ENCODE assay signal across 16 cellular contexts in genomic region chr6:136773473-136773796, GRCh38. TPM values are rescaled to one million over a fixed set of nuclear protein-coding genes. Genes with fewer than 3 reads are reported as not detected.
DNase-seq lines count a peak whose midpoint lies in the region; ATAC-seq, FAIRE-seq and TF ChIP-seq lines count a peak whose summit lies in the region.
"Had no signal": no experiment of that assay in that cellular context is flagged by ENCODE, and none has a peak within 500 bp of the region (broad histone marks: within the 10 kb centered on the region; RNA-seq: fewer than 3 reads in every experiment).

No MANE protein-coding gene starts in this region.

- H3K4me1 ChIP-seq in GM23338 (ENCODE audit: insufficient read depth) (0 out of 2 replicates have a peak, but pooled peaks cover 4% of the 10 kb centered on the region), GM12878 (ENCODE audit: control insufficient read depth, insufficient read depth, low read length) (peaks cover 52% of the 10 kb centered on the region), gastrocnemius medialis (peaks cover 23 to 44% of the 10 kb centered on the region in 2 donors)

- H3K27me3 ChIP-seq in GM23338 (ENCODE audit: insufficient read depth) (no peaks in the 10 kb centered on the region), GM12878 (replicated peaks in 1 of 2; ENCODE audit: control insufficient read depth in 2 of 2, insufficient read depth in 2 of 2, low read length in 1 of 2) (no peaks in the 10 kb centered on the region), gastrocnemius medialis (no peaks in the 10 kb centered on the region)
- H3K27me3 ChIP-seq: right lobe of liver had no signal

- H4K20me1 ChIP-seq in GM23338 (replicated peaks; ENCODE audit: insufficient read depth) (no peaks in the 10 kb centered on the region), GM12878 (ENCODE audit: control insufficient read depth, insufficient read depth) (no peaks in the 10 kb centered on the region)

- 73% methylated on average over 4 of the region's 4 CpGs for WGBS in GM12878 (ENCODE audit: insufficient coverage, insufficient replicate concordance, low lambda C conversion rate, missing lambda C conversion rate)

- H3K9me2 ChIP-seq in GM23338 (ENCODE audit: insufficient read depth) = no peaks in the 10 kb centered on the region

- TF ChIP-seq EP300 in GM12878 (IDR thresholded peaks at IDR 0.05; ENCODE audit: borderline replicate concordance in 1 of 2, control insufficient read depth in 1 of 2, low read depth in 2 of 2, low read length in 2 of 2) = no peak

- in situ Hi-C loops in GM12878 (cut with MboI) = no loop called here
- in situ Hi-C loops in gastrocnemius medialis (cut with MboI; ENCODE audit: low sequenced_read_pairs in 4 of 4) = no loop called here

- H3K4me3 Mint-ChIP-seq in activated CD4-positive, alpha-beta T cell treated with anti-CD3 and anti-CD28 coated beads, Interleukin-2, amount 10 ng/mL, durations not matched to agents 7 days and 5 days = no peak overlapping the region
- no peak overlapping the region for H3K4me3 Mint-ChIP-seq in GM23338
- H3K4me3 Mint-ChIP-seq: activated naive CD8-positive, alpha-beta T cell treated with anti-CD3 and anti-CD28 coated beads for 36 hours had no signal

- SMC1A ChIA-PET in GM12878 (lab: Charles Lee; ENCODE audit: uncharacterized antibody, unreplicated experiment) = interaction anchor here (1.1 to 8.9 kb wide), 8 partner anchors 11 to 129 kb away, joined by 3 to 227 read pairs (median 24); partner anchors contain the start of gene MAP3K5

- H3K4me2 ChIP-seq in GM23338 (no peak overlapping the region), GM12878 (ENCODE audit: control insufficient read depth, insufficient read depth) (peak overlapping the region; percentile 32)

- H3K27ac Mint-ChIP-seq in activated CD4-positive, alpha-beta T cell treated with anti-CD3 and anti-CD28 coated beads, Interleukin-2, amount 10 ng/mL, durations not matched to agents 7 days and 5 days = peak overlapping the region; percentile 77
- H3K27ac Mint-ChIP-seq in GM23338 = no peak overlapping the region
- H3K27ac Mint-ChIP-seq: activated naive CD8-positive, alpha-beta T cell treated with anti-CD3 and anti-CD28 coated beads for 36 hours had no signal

- H2AFZ ChIP-seq in GM23338 (peak overlapping the region; percentile 60; the same call in 1 of the 2 replicates), GM12878 (ENCODE audit: control insufficient read depth, low read depth, low read length) (no peak overlapping the region)

- H3K4me3 ChIP-seq in GM23338 (no peak overlapping the region), GM12878 (peak overlapping the region; percentile 49), gastrocnemius medialis (no peak overlapping the region)
- H3K4me3 ChIP-seq: A549, right lobe of liver had no signal

- TF ChIP-seq RAD21 in GM12878 (IDR thresholded peaks at IDR 0.05; ENCODE audit: insufficient read depth, low read depth, low read length) = no peak

- H3K36me3 ChIP-seq in GM23338 (ENCODE audit: insufficient read depth) = no peaks in the 10 kb centered on the region
- peaks cover 0 to 4% of the 10 kb centered on the region in 2 experiments; a peak in 2 of 4 replicates for H3K36me3 ChIP-seq in GM12878 (ENCODE audit: control insufficient read depth in 2 of 2, insufficient read depth in 2 of 2, low read length in 1 of 2)
- H3K36me3 ChIP-seq in gastrocnemius medialis = no peaks in the 10 kb centered on the region
- H3K36me3 ChIP-seq: right lobe of liver had no signal

- H3K27me3 Mint-ChIP-seq in activated CD4-positive, alpha-beta T cell treated with anti-CD3 and anti-CD28 coated beads, Interleukin-2, amount 10 ng/mL, durations not matched to agents 7 days and 5 days = no peaks in the 10 kb centered on the region
- no peaks in the 10 kb centered on the region for H3K27me3 Mint-ChIP-seq in GM23338 (ENCODE audit: insufficient read depth, low read depth, poor library complexity)

- no peak for FAIRE-seq in GM12878 (lab: Jason Lieb, UNC)
- FAIRE-seq: A549 had no signal

- CTCF ChIA-PET in activated CD4-positive, alpha-beta T cell treated with anti-CD3 and anti-CD28 coated beads, Interleukin-2, amount 10 ng/mL, durations not matched to agents 7 days and 5 days (lab: Charles Lee) = interaction anchor here (1.2 to 1.8 kb wide), 2 partner anchors 10 to 17 kb away, joined by 3 to 9 read pairs; no protein-coding TSS in a partner anchor
- CTCF ChIA-PET in GM12878 (lab: Yijun Ruan, JAX) = interaction anchor here (1.1 to 3.9 kb wide), 10 partner anchors 9 to 56 kb away, joined by 3 to 26 read pairs (median 5); partner anchors contain the start of gene MAP3K5

- no peak for TF ChIP-seq POLR2A in GM12878 (IDR thresholded peaks at IDR 0.05; ENCODE audit: low read depth, low read length)
- TF ChIP-seq POLR2A in gastrocnemius medialis (IDR thresholded peaks at IDR 0.05) = no peak

- H3K9ac ChIP-seq in GM12878 (ENCODE audit: control insufficient read depth, insufficient read depth, low read length) = peak overlapping the region; percentile 37

- peaks cover 12% of the 10 kb centered on the region for H3K36me3 Mint-ChIP-seq in activated CD4-positive, alpha-beta T cell treated with anti-CD3 and anti-CD28 coated beads, Interleukin-2, amount 10 ng/mL, durations not matched to agents 7 days and 5 days (ENCODE audit: low read depth)
- H3K36me3 Mint-ChIP-seq in GM23338 (ENCODE audit: low read depth) = no peaks in the 10 kb centered on the region

- BruUV-seq in GM12878 (replicated peaks; lab: Mats Ljungman, UMichigan) = no TSS peak

- H3K4me1 Mint-ChIP-seq in activated CD4-positive, alpha-beta T cell treated with anti-CD3 and anti-CD28 coated beads, Interleukin-2, amount 10 ng/mL, durations not matched to agents 7 days and 5 days = peaks cover 41% of the 10 kb centered on the region
- peaks cover 14% of the 10 kb centered on the region; the same call in 2 of the 3 replicates for H3K4me1 Mint-ChIP-seq in GM23338

- TF ChIP-seq CTCF in GM23338 (conservative IDR thresholded peaks at IDR 0.05; ENCODE audit: low read depth in 2 of 2) = no peak
- no peak for TF ChIP-seq CTCF in GM12878 (IDR thresholded peaks at IDR 0.05 in 2 of 3, conservative IDR thresholded peaks at IDR 0.05 in 1 of 3; ENCODE audit: control insufficient read depth in 2 of 3, extremely low read depth in 1 of 3, insufficient read depth in 1 of 3, low read depth in 3 of 3, low read length in 3 of 3)
- no peak for TF ChIP-seq CTCF in gastrocnemius medialis (IDR thresholded peaks at IDR 0.05 in 4 of 5, conservative IDR thresholded peaks at IDR 0.05 in 1 of 5)

- RAD21 ChIA-PET in GM12878 (lab: Charles Lee; ENCODE audit: unreplicated experiment) = interaction anchor here (1.1 to 12.6 kb wide), 6 partner anchors 11 to 129 kb away, joined by 3 to 270 read pairs (median 55); partner anchors contain the start of gene MAP3K5

- no peak for ATAC-seq in GM23338
- no peak; the same call in 2 of the 3 replicates for ATAC-seq in GM12878
- peak in 1 of 2 donors; percentile 10 for ATAC-seq in gastrocnemius medialis
- no peak for ATAC-seq in GM21737 (IDR thresholded peaks at IDR 0.05; ENCODE audit: unreplicated experiment)
- ATAC-seq: A549, left colon, right lobe of liver had no signal

- intact Hi-C loops in GM12878 (cut with micrococcal nuclease; ENCODE audit: unreplicated experiment) (loop anchor here (1.0 kb wide), 2 partner anchors 18 to 53 kb away; no protein-coding TSS in a partner anchor), gastrocnemius medialis (cut with DNase I; ENCODE audit: low total_unique reads) (no loop called here)

- POLR2A ChIA-PET in activated CD4-positive, alpha-beta T cell treated with anti-CD3 and anti-CD28 coated beads, Interleukin-2, amount 10 ng/mL, durations not matched to agents 7 days and 5 days (lab: Charles Lee) = no interaction called here
- POLR2A ChIA-PET in GM12878 (lab: Charles Lee) = interaction anchor here (1.4 to 11.8 kb wide), 7 partner anchors 8 to 55 kb away, joined by 3 to 159 read pairs (median 7); partner anchors contain the start of gene MAP3K5

- H3K9me3 ChIP-seq in GM12878 (replicated peaks; ENCODE audit: control insufficient read depth, insufficient read depth, low read length) (no peaks in the 10 kb centered on the region; the same call in 2 of the 3 replicates), gastrocnemius medialis (no peaks in the 10 kb centered on the region)
- H3K9me3 ChIP-seq: A549, right lobe of liver had no signal

- no peaks in the 10 kb centered on the region for H3F3A ChIP-seq in GM23338 (replicated peaks; ENCODE audit: low read depth)

- peaks cover 3% of the 10 kb centered on the region for H3K9me3 Mint-ChIP-seq in activated CD4-positive, alpha-beta T cell treated with anti-CD3 and anti-CD28 coated beads, Interleukin-2, amount 10 ng/mL, durations not matched to agents 7 days and 5 days
- no peaks in the 10 kb centered on the region for H3K9me3 Mint-ChIP-seq in GM23338
- H3K9me3 Mint-ChIP-seq: activated naive CD8-positive, alpha-beta T cell treated with anti-CD3 and anti-CD28 coated beads for 36 hours had no signal

- H3K79me2 ChIP-seq in GM23338 (replicated peaks; ENCODE audit: insufficient read depth) (no peaks in the 10 kb centered on the region), GM12878 (ENCODE audit: control insufficient read depth, insufficient read depth, low read length) (peaks cover 98% of the 10 kb centered on the region)

- DNase-seq in activated CD4-positive, alpha-beta T cell treated with anti-CD3 and anti-CD28 coated beads, Interleukin-2, amount 10 ng/mL, durations not matched to agents 7 days and 5 days = no peak
- no peak for DNase-seq in activated CD4-positive, alpha-beta T cell treated with anti-CD3 and anti-CD28 coated beads, Interleukin-2, amount 50 U/mL, for 48 hours
- no peak for DNase-seq in GM23338 (ENCODE audit: low spot score)
- DNase-seq in GM12878 (ENCODE audit: low read depth, low spot score) = no peak
- no peak for DNase-seq in gastrocnemius medialis
- DNase-seq in amygdala (lab: John Stamatoyannopoulos, UW) = no peak
- no peak for DNase-seq in hepatic stellate cell (ENCODE audit: low spot score)
- DNase-seq: activated naive CD8-positive, alpha-beta T cell treated with anti-CD3 and anti-CD28 coated beads for 36 hours; erythroblast; left colon; NCI-H187; NCI-H526 treated with DMSO at 0.1 percent for 48 hours; right lobe of liver; stimulated activated CD4-positive, alpha-beta T cell treated with anti-CD3 and anti-CD28 coated beads, Interleukin-4, amount 100 ng/mL, for 24 hours had no signal

- H3K27ac ChIP-seq in GM23338 (ENCODE audit: low read depth) (no peak overlapping the region), GM12878 (ENCODE audit: control insufficient read depth, insufficient read depth) (peak overlapping the region; percentile 92), gastrocnemius medialis (peak overlapping the region in 3 of 4 donors; percentile 7 to 60 (median 44))
- H3K27ac ChIP-seq: right lobe of liver had no signal

RNA-seq across cellular contexts. Expression of gene MAP3K5, which starts 18.8 kb away (rescaled TPM):
- 10 to 100 TPM; 23.4 to 24.0 TPM for total RNA-seq in activated CD4-positive, alpha-beta T cell treated with anti-CD3 and anti-CD28 coated beads, Interleukin-2, amount 10 ng/mL, durations not matched to agents 7 days and 5 days
- 2.8 and 2.9 TPM in 2 replicates for total RNA-seq in GM23338 (2014; rRNA removed; shearing (Covaris generic))
- polyA plus RNA-seq in GM23338 (2016; fragmentation: Nextera tagmentation; extraction: Ambion mirVana) (0.76 and 0.78 TPM in 2 replicates), GM12878 (2011; rRNA removed) (34.3 and 46.0 TPM in 2 replicates), GM12878 (2014; fragmentation: Illumina TruSeq; extraction: Trizol) (30.9 and 39.1 TPM in 2 replicates), GM12878 (2014; fragmentation: Nextera tagmentation; extraction: Ambion mirVana) (10 to 100 TPM in 1 of 2 experiments, 1 to 10 TPM in 1; 5.4 to 11.1 TPM), GM12878 (2014; rRNA removed) (17.5 and 18.2 TPM in 2 replicates), GM12878 (2016; fragmentation: Nextera tagmentation; extraction: Ambion mirVana) (10 to 100 TPM in 1 of 2 experiments, 1 to 10 TPM in 1; 8.3 to 23.9 TPM)
- total RNA-seq in GM12878 (2013; cell fraction: nucleolus; rRNA removed) = 212 and 228 TPM in 2 replicates
- total RNA-seq in GM12878 (2014; rRNA removed) (28.9 and 33.4 TPM in 2 replicates), GM12878 (2014; rRNA removed; fragmentation: Illumina TruSeq; extraction: Trizol) (31.4 and 32.6 TPM in 2 replicates), GM12878 (2021) (31.6 TPM in 2 replicates), gastrocnemius medialis (10 to 100 TPM in 1 of 4 donors, 1 to 10 TPM in 3; 2.9 to 46.9 (median 4.9) TPM)
- polyA plus RNA-seq in GM12878 (2011; ENCODE audit: low read depth) = 33.8 TPM
- 15.7 and 17.7 TPM in 2 replicates for polyA plus RNA-seq in GM12878 (2011; cell fraction: cytosol; rRNA removed)
- 23.9 and 28.8 TPM in 2 replicates for polyA plus RNA-seq in GM12878 (2011; cell fraction: nucleus; rRNA removed)
- polyA plus RNA-seq in GM12878 (2012) = 20.4 and 35.3 TPM in 2 replicates
- 49.0 and 54.4 TPM in 2 replicates for polyA minus RNA-seq in GM12878 (2011; rRNA and poly(A)+ RNA removed)
- polyA minus RNA-seq in GM12878 (2011; cell fraction: cytosol; rRNA and poly(A)+ RNA removed) = 16.2 and 17.7 TPM in 2 replicates
- polyA minus RNA-seq in GM12878 (2011; cell fraction: nucleus; rRNA and poly(A)+ RNA removed) = 40.9 and 59.3 TPM in 2 replicates

RNA-seq across cellular contexts. Expression of gene PEX7, which starts 49.0 kb away (rescaled TPM):
- 1 to 10 TPM; 3.4 to 4.1 TPM for total RNA-seq in activated CD4-positive, alpha-beta T cell treated with anti-CD3 and anti-CD28 coated beads, Interleukin-2, amount 10 ng/mL, durations not matched to agents 7 days and 5 days
- total RNA-seq in GM23338 (2014; rRNA removed; shearing (Covaris generic)) = 13.5 and 24.1 TPM in 2 replicates
- polyA plus RNA-seq in GM23338 (2016; fragmentation: Nextera tagmentation; extraction: Ambion mirVana) (11.8 and 12.4 TPM in 2 replicates), GM12878 (2011; rRNA removed) (11.6 and 14.8 TPM in 2 replicates), GM12878 (2014; fragmentation: Illumina TruSeq; extraction: Trizol) (6.1 and 7.7 TPM in 2 replicates), GM12878 (2014; fragmentation: Nextera tagmentation; extraction: Ambion mirVana) (1 to 10 TPM in 1 of 2 experiments, under 1 TPM in 1; 0.58 to 2.7 TPM), GM12878 (2014; rRNA removed) (10.9 and 12.4 TPM in 2 replicates), GM12878 (2016; fragmentation: Nextera tagmentation; extraction: Ambion mirVana) (10 to 100 TPM; 10.9 to 12.3 TPM)
- total RNA-seq in GM12878 (2013; cell fraction: nucleolus; rRNA removed) = 10.3 and 11.1 TPM in 2 replicates
- total RNA-seq in GM12878 (2014; rRNA removed) (11.0 and 12.4 TPM in 2 replicates), GM12878 (2014; rRNA removed; fragmentation: Illumina TruSeq; extraction: Trizol) (6.8 and 7.6 TPM in 2 replicates), GM12878 (2021) (5.9 and 6.7 TPM in 2 replicates), gastrocnemius medialis (10 to 100 TPM in 1 of 4 donors, 1 to 10 TPM in 2, under 1 TPM in 1; 0.32 to 10.6 (median 6.0) TPM)
- 3.9 TPM for polyA plus RNA-seq in GM12878 (2011; ENCODE audit: low read depth)
- polyA plus RNA-seq in GM12878 (2011; cell fraction: cytosol; rRNA removed) = 8.9 and 9.0 TPM in 2 replicates
- 5.6 and 6.5 TPM in 2 replicates for polyA plus RNA-seq in GM12878 (2011; cell fraction: nucleus; rRNA removed)
- 4.4 and 5.8 TPM in 2 replicates for polyA plus RNA-seq in GM12878 (2012)
- 6.7 and 7.0 TPM in 2 replicates for polyA minus RNA-seq in GM12878 (2011; rRNA and poly(A)+ RNA removed)
- polyA minus RNA-seq in GM12878 (2011; cell fraction: cytosol; rRNA and poly(A)+ RNA removed) = 2.9 and 3.5 TPM in 2 replicates
- polyA minus RNA-seq in GM12878 (2011; cell fraction: nucleus; rRNA and poly(A)+ RNA removed) = 5.9 and 11.9 TPM in 2 replicates
